Comparison of ENCODE assay signal across 15 cellular contexts in the genomic region with DNA sequence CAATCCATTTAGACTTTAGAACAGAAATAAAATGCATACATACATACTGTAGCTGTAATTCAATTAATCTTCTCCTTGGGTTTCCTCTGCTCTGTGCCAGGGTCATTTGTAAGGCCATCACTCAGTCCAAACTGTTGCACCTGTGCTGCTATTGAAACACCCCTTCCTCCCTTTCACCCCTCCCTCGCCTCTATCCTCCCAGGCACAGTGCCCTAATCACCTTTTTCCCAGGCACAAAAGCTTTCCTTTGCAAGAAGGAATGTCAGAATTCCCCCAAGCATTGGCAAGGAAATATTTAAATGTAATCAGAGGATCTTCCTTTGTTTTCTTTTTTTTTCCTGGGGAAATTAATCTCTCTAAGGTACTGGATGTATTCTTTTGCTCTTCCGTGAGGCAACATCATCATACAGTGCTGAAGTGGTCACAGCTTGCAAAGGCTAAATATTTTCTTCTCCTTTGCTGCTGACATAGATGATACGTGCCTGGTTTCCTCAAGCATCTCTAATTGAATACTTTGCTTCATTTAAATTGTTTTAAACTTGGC.
DNase-seq lines count a peak whose midpoint lies in the region; ATAC-seq and TF ChIP-seq lines count a peak whose summit lies in the region.
"Had no signal": no experiment of that assay in that cellular context is flagged by ENCODE, and none has a peak within 500 bp of the region (broad histone marks: within the 10 kb centered on the region; RNA-seq: fewer than 3 reads in every experiment).

No MANE protein-coding gene starts in this region.

- H3K27ac ChIP-seq in GM23338 (ENCODE audit: low read depth) (no peak overlapping the region), HEK293 (ENCODE audit: extremely low read depth, low read depth, low read length) (no peak overlapping the region)
- H3K27ac ChIP-seq: PC-9 had no signal

- no peaks in the 10 kb centered on the region for H3K36me3 ChIP-seq in GM23338 (ENCODE audit: insufficient read depth)
- H3K36me3 ChIP-seq in HEK293 (ENCODE audit: control insufficient read depth in 2 of 2, insufficient read depth in 1 of 2, low read length in 2 of 2), result no peaks in the 10 kb centered on the region
- H3K36me3 ChIP-seq: BE2C had no signal

- no peak for TF ChIP-seq CTCF in GM23338 (conservative IDR thresholded peaks at IDR 0.05; ENCODE audit: low read depth in 2 of 2)
- TF ChIP-seq CTCF in HEK293 (tag by site-specific recombination; IDR thresholded peaks at IDR 0.05), result no peak

- H3K79me2 ChIP-seq in GM23338 (replicated peaks; ENCODE audit: insufficient read depth), result no peaks in the 10 kb centered on the region

- peaks cover 37% of the 10 kb centered on the region for H3K4me1 ChIP-seq in GM23338 (ENCODE audit: insufficient read depth)
- H3K4me1 ChIP-seq in HEK293 (ENCODE audit: control insufficient read depth, insufficient read depth, low read length), result no peaks in the 10 kb centered on the region
- H3K4me1 ChIP-seq: BE2C had no signal

- H3K9me3 ChIP-seq in HEK293 (ENCODE audit: control insufficient read depth, insufficient read depth, low read depth, low read length), result no peaks in the 10 kb centered on the region
- H3K9me3 ChIP-seq: BE2C had no signal

- peak overlapping the region; percentile 2; the same call in 1 of the 2 replicates for H3K4me2 ChIP-seq in GM23338
- H3K4me2 ChIP-seq: PC-9 had no signal

- CTCF ChIA-PET in HEK293 (lab: Yijun Ruan, JAX), result interaction anchor here (0.5 to 3.1 kb wide), 6 partner anchors 10 to 605 kb away, joined by 3 to 13 read pairs (median 4); no protein-coding TSS in a partner anchor

- no peak overlapping the region; the same call in 1 of the 2 replicates for H3K27ac Mint-ChIP-seq in GM23338
- H3K27ac Mint-ChIP-seq: CD4-positive, alpha-beta memory T cell had no signal

- H3K9me2 ChIP-seq in GM23338 (ENCODE audit: insufficient read depth), result no peaks in the 10 kb centered on the region

- H4K20me1 ChIP-seq in GM23338 (replicated peaks; ENCODE audit: insufficient read depth), result no peaks in the 10 kb centered on the region

- H3K27me3 ChIP-seq in GM23338 (ENCODE audit: insufficient read depth), result no peaks in the 10 kb centered on the region
- H3K27me3 ChIP-seq: BE2C had no signal

- H3K4me1 Mint-ChIP-seq in GM23338, result peaks cover 47% of the 10 kb centered on the region
- H3K4me1 Mint-ChIP-seq: CD4-positive, alpha-beta memory T cell had no signal

- POLR2A ChIA-PET in HEK293 (lab: Yijun Ruan, JAX), result no interaction called here

- peak; percentile 67 for ATAC-seq in GM23338

- H3K4me3 ChIP-seq in GM23338 (no peak overlapping the region), HEK293 (ENCODE audit: low read depth, low read length) (no peak overlapping the region)
- H3K4me3 ChIP-seq: PC-9 had no signal

- no peaks in the 10 kb centered on the region for H3F3A ChIP-seq in GM23338 (replicated peaks; ENCODE audit: low read depth)

- no peak overlapping the region for H2AFZ ChIP-seq in GM23338
- H2AFZ ChIP-seq: PC-9 had no signal

- H3K4me3 Mint-ChIP-seq in GM23338, result no peak overlapping the region
- H3K4me3 Mint-ChIP-seq: CD4-positive, alpha-beta memory T cell; IgD-negative memory B cell had no signal

- peak; percentile 69 for DNase-seq in GM23338 (ENCODE audit: low spot score)
- DNase-seq in dermis blood vessel endothelial cell, result peak; percentile 83
- DNase-seq in lung microvascular endothelial cell (ENCODE audit: low read depth in 2 of 2), result peak; percentile 5 to 88
- no peak for DNase-seq in NCI-H524 treated with DMSO at 0.1 percent for 48 hours (lab: John Stamatoyannopoulos, UW)
- DNase-seq in activated T-cell treated with anti-CD3 and anti-CD28 coated beads for 4 hours, result no peak
- no peak for DNase-seq in activated CD4-positive, alpha-beta T cell treated with anti-CD3 and anti-CD28 coated beads for 1 hour
- DNase-seq in NCI-H2081 treated with DMSO at 0.1 percent for 48 hours (lab: John Stamatoyannopoulos, UW), result no peak
- DNase-seq: BE2C; CD4-positive, alpha-beta memory T cell; DND-41; NCI-H1694 treated with DMSO at 0.1 percent for 48 hours; NCI-H2171 treated with DMSO at 0.1 percent for 48 hours had no signal

- no peaks in the 10 kb centered on the region for H3K27me3 Mint-ChIP-seq in GM23338 (ENCODE audit: insufficient read depth, low read depth, poor library complexity)

- no peaks in the 10 kb centered on the region for H3K36me3 Mint-ChIP-seq in GM23338 (ENCODE audit: low read depth)
- H3K36me3 Mint-ChIP-seq: CD4-positive, alpha-beta memory T cell; IgD-negative memory B cell had no signal

- no peaks in the 10 kb centered on the region for H3K9me3 Mint-ChIP-seq in GM23338
- H3K9me3 Mint-ChIP-seq: CD4-positive, alpha-beta memory T cell; IgD-negative memory B cell had no signal

TF ChIP-seq in GM23338, 12 proteins besides CTCF, POLR2A, EP300 and RAD21 (continues in another document):
- TF ChIP-seq, protein P1, sequence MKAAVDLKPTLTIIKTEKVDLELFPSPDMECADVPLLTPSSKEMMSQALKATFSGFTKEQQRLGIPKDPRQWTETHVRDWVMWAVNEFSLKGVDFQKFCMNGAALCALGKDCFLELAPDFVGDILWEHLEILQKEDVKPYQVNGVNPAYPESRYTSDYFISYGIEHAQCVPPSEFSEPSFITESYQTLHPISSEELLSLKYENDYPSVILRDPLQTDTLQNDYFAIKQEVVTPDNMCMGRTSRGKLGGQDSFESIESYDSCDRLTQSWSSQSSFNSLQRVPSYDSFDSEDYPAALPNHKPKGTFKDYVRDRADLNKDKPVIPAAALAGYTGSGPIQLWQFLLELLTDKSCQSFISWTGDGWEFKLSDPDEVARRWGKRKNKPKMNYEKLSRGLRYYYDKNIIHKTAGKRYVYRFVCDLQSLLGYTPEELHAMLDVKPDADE (IDR thresholded peaks at IDR 0.05), result no peak
- no peak for TF ChIP-seq JUNB (IDR thresholded peaks at IDR 0.05; ENCODE audit: unreplicated experiment)

TF ChIP-seq in HEK293, 187 proteins besides CTCF, POLR2A, EP300 and RAD21:
- TF ChIP-seq ZNF16 (tag by site-specific recombination; IDR thresholded peaks at IDR 0.05; ENCODE audit: low read depth), result no peak
- peak; percentile 42; the same call in 1 of the 2 replicates for TF ChIP-seq SCRT2 (tag by site-specific recombination; IDR thresholded peaks at IDR 0.05)
TF ChIP-seq in HEK293: peak in this region for 1.

Comparison
In these comparisons a context has a peak if more than half of its experiments do, and no peak if none do; other contexts are left out.
1. DNase-seq: peak in GM23338 (single experiment), dermis blood vessel endothelial cell (single experiment) and lung microvascular endothelial cell (2 of 2); none in NCI-H524 treated with DMSO at 0.1 percent for 48 hours (single experiment), activated T-cell treated with anti-CD3 and anti-CD28 coated beads for 4 hours (single experiment), activated CD4-positive, alpha-beta T cell treated with anti-CD3 and anti-CD28 coated beads for 1 hour (single experiment) and NCI-H2081 treated with DMSO at 0.1 percent for 48 hours (single experiment).